ENCODE assay signal across 1 cellular context in genomic region chr4:87109121-87109520, GRCh38.
TF ChIP-seq lines count a peak whose summit lies in the region.

No MANE protein-coding gene starts in this region.

TF ChIP-seq in SK-N-SH treated with all-trans-retinoic acid at 6 μM for 48 hours, 23 proteins besides CTCF, POLR2A, EP300 and RAD21 (continued from another document):
- no peak for TF ChIP-seq POU6F1 (CRISPR knock-in tag; IDR thresholded peaks at IDR 0.05; ENCODE audit: borderline replicate concordance, low read depth)
